ENCODE assay signal across 21 cellular contexts in genomic region chr6:170273191-170273590, GRCh38. TPM values are rescaled to one million over a fixed set of nuclear protein-coding genes. Genes with fewer than 3 reads are reported as not detected.
DNase-seq lines count a peak whose midpoint lies in the region; ATAC-seq and TF ChIP-seq lines count a peak whose summit lies in the region.
"Had no signal": no experiment of that assay in that cellular context is flagged by ENCODE, and none has a peak within 500 bp of the region (broad histone marks: within the 10 kb centered on the region; RNA-seq: fewer than 3 reads in every experiment).

No MANE protein-coding gene starts in this region.

- H3K4me1 Mint-ChIP-seq in activated naive CD8-positive, alpha-beta T cell (ENCODE audit: low read depth), result peaks cover 35% of the 10 kb centered on the region
- H3K4me1 Mint-ChIP-seq in activated naive CD8-positive, alpha-beta T cell treated with anti-CD3 and anti-CD28 coated beads for 36 hours, result peaks cover 20% of the 10 kb centered on the region
- H3K4me1 Mint-ChIP-seq in activated CD8-positive, alpha-beta T cell treated with anti-CD3 and anti-CD28 coated beads for 36 hours (ENCODE audit: low read depth), result peaks cover 35% of the 10 kb centered on the region
- peaks cover 11% of the 10 kb centered on the region for H3K4me1 Mint-ChIP-seq in memory B cell
- H3K4me1 Mint-ChIP-seq in stimulated activated naive B cell treated with anti-CD40 and anti-IgM and Interleukin-4, amounts not matched to agents 10 μg/mL and 1 μg/mL and 100 μg/mL, for 72 hours, result peaks cover 19 to 27% of the 10 kb centered on the region in 2 donors

- H3K36me3 Mint-ChIP-seq in activated naive CD8-positive, alpha-beta T cell, result no peaks in the 10 kb centered on the region
- peaks cover 12% of the 10 kb centered on the region for H3K36me3 Mint-ChIP-seq in activated naive CD8-positive, alpha-beta T cell treated with anti-CD3 and anti-CD28 coated beads for 36 hours
- H3K36me3 Mint-ChIP-seq in activated CD8-positive, alpha-beta T cell treated with anti-CD3 and anti-CD28 coated beads for 36 hours (ENCODE audit: low read depth), result peaks cover 5% of the 10 kb centered on the region
- H3K36me3 Mint-ChIP-seq in memory B cell, result peaks cover 3% of the 10 kb centered on the region
- H3K36me3 Mint-ChIP-seq in stimulated activated naive B cell treated with anti-CD40 and anti-IgM and Interleukin-4, amounts not matched to agents 10 μg/mL and 1 μg/mL and 100 μg/mL, for 72 hours, result peaks cover 0 to 9% of the 10 kb centered on the region in 2 donors

- no peak for DNase-seq in activated naive CD8-positive, alpha-beta T cell treated with anti-CD3 and anti-CD28 coated beads for 36 hours
- no peak for DNase-seq in activated CD8-positive, alpha-beta T cell treated with anti-CD3 and anti-CD28 coated beads for 36 hours
- DNase-seq in memory B cell (ENCODE audit: low spot score in 2 of 2), result no peak
- DNase-seq in stimulated activated naive B cell treated with anti-CD40 and anti-IgM and Interleukin-4, amounts not matched to agents 10 μg/mL and 1 μg/mL and 100 μg/mL, for 72 hours, result no peak
- DNase-seq in stimulated activated CD4-positive, alpha-beta T cell treated with anti-CD3 and anti-CD28 coated beads, Interleukin-2, amount 100 ng/mL, for 48 hours, result no peak
- DNase-seq: BE2C; Calu3; CD8-positive, alpha-beta T cell; HCEC 1CT; IMR-90; Kasumi-1; MG63; NCI-H1048; NCI-H1436; NCI-H1930; NCI-H526; PC-9 had no signal

- ATAC-seq in activated CD8-positive, alpha-beta T cell treated with anti-CD3 and anti-CD28 coated beads for 36 hours, result no peak
- no peak for ATAC-seq in memory B cell (ENCODE audit: low read depth)
- no peak for ATAC-seq in stimulated activated naive B cell treated with anti-CD40 and anti-IgM and Interleukin-4, amounts not matched to agents 10 μg/mL and 1 μg/mL and 100 μg/mL, for 72 hours (replicated peaks)
- no peak for ATAC-seq in HG02763 (IDR thresholded peaks at IDR 0.05; ENCODE audit: unreplicated experiment)
- ATAC-seq: CD8-positive, alpha-beta T cell; GM12878; GM23338 had no signal

- CTCF ChIA-PET in activated CD8-positive, alpha-beta T cell treated with anti-CD3 and anti-CD28 coated beads for 36 hours (lab: Charles Lee), result no interaction called here

- intact Hi-C loops in activated CD8-positive, alpha-beta T cell treated with anti-CD3 and anti-CD28 coated beads for 36 hours (cut with micrococcal nuclease), result no loop called here

- no peaks in the 10 kb centered on the region for H3K9me3 Mint-ChIP-seq in activated naive CD8-positive, alpha-beta T cell (ENCODE audit: low read depth)
- H3K9me3 Mint-ChIP-seq in activated naive CD8-positive, alpha-beta T cell treated with anti-CD3 and anti-CD28 coated beads for 36 hours, result peaks cover 3% of the 10 kb centered on the region
- H3K9me3 Mint-ChIP-seq in activated CD8-positive, alpha-beta T cell treated with anti-CD3 and anti-CD28 coated beads for 36 hours, result peaks cover 9% of the 10 kb centered on the region
- H3K9me3 Mint-ChIP-seq in memory B cell, result no peaks in the 10 kb centered on the region
- peaks cover 0 to 3% of the 10 kb centered on the region in 2 donors for H3K9me3 Mint-ChIP-seq in stimulated activated naive B cell treated with anti-CD40 and anti-IgM and Interleukin-4, amounts not matched to agents 10 μg/mL and 1 μg/mL and 100 μg/mL, for 72 hours
- H3K9me3 Mint-ChIP-seq: CD8-positive, alpha-beta T cell; GM23338 had no signal

- TF ChIP-seq CTCF in activated CD8-positive, alpha-beta T cell treated with anti-CD3 and anti-CD28 coated beads for 36 hours (IDR thresholded peaks at IDR 0.05), result no peak

- POLR2A ChIA-PET in activated CD8-positive, alpha-beta T cell treated with anti-CD3 and anti-CD28 coated beads for 36 hours (lab: Charles Lee), result interaction anchor here (1.8 kb wide), 1 partner anchor 11 kb away, joined by 5 read pairs; no protein-coding TSS in a partner anchor

- H3K27ac Mint-ChIP-seq in activated naive CD8-positive, alpha-beta T cell, result no peak overlapping the region
- no peak overlapping the region for H3K27ac Mint-ChIP-seq in activated naive CD8-positive, alpha-beta T cell treated with anti-CD3 and anti-CD28 coated beads for 36 hours
- H3K27ac Mint-ChIP-seq in activated CD8-positive, alpha-beta T cell treated with anti-CD3 and anti-CD28 coated beads for 36 hours, result no peak overlapping the region
- H3K27ac Mint-ChIP-seq in memory B cell, result no peak overlapping the region
- peak overlapping the region; percentile 62 for H3K27ac Mint-ChIP-seq in stimulated activated naive B cell treated with anti-CD40 and anti-IgM and Interleukin-4, amounts not matched to agents 10 μg/mL and 1 μg/mL and 100 μg/mL, for 72 hours
- H3K27ac Mint-ChIP-seq: GM23338 had no signal

- H3K4me3 Mint-ChIP-seq in activated naive CD8-positive, alpha-beta T cell, result peak overlapping the region; percentile 63
- H3K4me3 Mint-ChIP-seq in activated naive CD8-positive, alpha-beta T cell treated with anti-CD3 and anti-CD28 coated beads for 36 hours, result no peak overlapping the region
- H3K4me3 Mint-ChIP-seq in activated CD8-positive, alpha-beta T cell treated with anti-CD3 and anti-CD28 coated beads for 36 hours, result peak overlapping the region; percentile 15
- H3K4me3 Mint-ChIP-seq in memory B cell, result peak overlapping the region; percentile 96
- H3K4me3 Mint-ChIP-seq in stimulated activated naive B cell treated with anti-CD40 and anti-IgM and Interleukin-4, amounts not matched to agents 10 μg/mL and 1 μg/mL and 100 μg/mL, for 72 hours, result no peak overlapping the region
- H3K4me3 Mint-ChIP-seq: GM23338 had no signal

- H3K27me3 Mint-ChIP-seq in activated naive CD8-positive, alpha-beta T cell, result no peaks in the 10 kb centered on the region
- H3K27me3 Mint-ChIP-seq in activated naive CD8-positive, alpha-beta T cell treated with anti-CD3 and anti-CD28 coated beads for 36 hours, result no peaks in the 10 kb centered on the region
- no peaks in the 10 kb centered on the region for H3K27me3 Mint-ChIP-seq in activated CD8-positive, alpha-beta T cell treated with anti-CD3 and anti-CD28 coated beads for 36 hours
- H3K27me3 Mint-ChIP-seq in memory B cell, result no peaks in the 10 kb centered on the region
- H3K27me3 Mint-ChIP-seq in stimulated activated naive B cell treated with anti-CD40 and anti-IgM and Interleukin-4, amounts not matched to agents 10 μg/mL and 1 μg/mL and 100 μg/mL, for 72 hours, result peaks cover 0 to 6% of the 10 kb centered on the region in 2 donors

RNA-seq across cellular contexts. Expression of gene DLL1, which starts 17.7 kb away (rescaled TPM):
- 1 to 10 TPM; 4.0 to 4.3 TPM for total RNA-seq in activated naive CD8-positive, alpha-beta T cell treated with anti-CD3 and anti-CD28 coated beads for 36 hours
- 1 to 10 TPM; 1.9 to 2.4 TPM for total RNA-seq in activated CD8-positive, alpha-beta T cell treated with anti-CD3 and anti-CD28 coated beads for 36 hours
- total RNA-seq: PC-9 had no signal

RNA-seq across cellular contexts. Expression of gene FAM120B, which starts 33.4 kb away (rescaled TPM):
- total RNA-seq in activated naive CD8-positive, alpha-beta T cell treated with anti-CD3 and anti-CD28 coated beads for 36 hours, result 10 to 100 TPM; 19.4 to 19.7 TPM
- total RNA-seq in activated CD8-positive, alpha-beta T cell treated with anti-CD3 and anti-CD28 coated beads for 36 hours, result 10 to 100 TPM; 19.0 to 19.5 TPM

Comparison
In these comparisons a context has a peak if more than half of its experiments do, and no peak if none do; other contexts are left out.
1. H3K4me3 Mint-ChIP-seq: peak in activated naive CD8-positive, alpha-beta T cell (single experiment), activated CD8-positive, alpha-beta T cell treated with anti-CD3 and anti-CD28 coated beads for 36 hours (single experiment) and memory B cell (single experiment); none in activated naive CD8-positive, alpha-beta T cell treated with anti-CD3 and anti-CD28 coated beads for 36 hours (single experiment) and stimulated activated naive B cell treated with anti-CD40 and anti-IgM and Interleukin-4, amounts not matched to agents 10 μg/mL and 1 μg/mL and 100 μg/mL, for 72 hours (0 of 2).